ENCODE assay signal across 8 cellular contexts in the genomic region with DNA sequence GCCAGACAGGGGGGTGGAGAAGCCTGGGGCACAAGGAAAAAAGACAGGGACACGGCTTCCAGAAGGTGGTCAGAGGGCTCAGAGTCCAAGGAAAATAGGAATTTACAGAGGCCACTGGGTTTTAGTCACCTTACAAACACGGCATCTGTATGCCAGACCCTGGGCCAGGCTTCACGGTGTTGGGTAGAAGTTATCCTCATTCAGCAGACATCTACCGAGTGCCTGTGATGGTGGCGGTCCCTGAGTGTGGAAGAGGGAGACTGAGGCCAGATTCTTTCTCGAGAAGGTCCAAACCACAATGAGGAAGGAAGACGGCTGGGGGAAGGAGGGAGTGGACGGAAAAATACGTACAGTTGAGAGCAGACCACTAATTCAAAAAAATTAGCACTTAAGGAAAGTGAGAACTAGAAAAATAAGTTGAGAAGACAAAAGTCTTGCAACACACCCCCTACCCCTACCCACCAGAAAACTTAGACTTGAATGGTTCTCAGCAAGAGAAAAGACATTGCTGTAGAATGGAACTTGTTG. TPM values are rescaled to one million over a fixed set of nuclear protein-coding genes. Genes with fewer than 3 reads are reported as not detected.
DNase-seq lines count a peak whose midpoint lies in the region; ATAC-seq and TF ChIP-seq lines count a peak whose summit lies in the region.

No MANE protein-coding gene starts in this region.

- H3K4me1 ChIP-seq in Caco-2 (peaks cover 25% of the 10 kb centered on the region), NT2/D1 (ENCODE audit: insufficient read depth, insufficient read length) (peaks cover 27% of the 10 kb centered on the region), neutrophil (ENCODE audit: control insufficient read depth in 1 of 2, insufficient read depth in 1 of 2, low read depth in 1 of 2, low read length in 1 of 2) (peaks cover 70 to 85% of the 10 kb centered on the region in 2 experiments)

- peak overlapping the region; percentile 11 for H3K9ac ChIP-seq in NT2/D1 (ENCODE audit: insufficient read length, low read depth)

- H3K27me3 Mint-ChIP-seq in Caco-2 (ENCODE audit: insufficient read depth, unreplicated experiment): no peaks in the 10 kb centered on the region

- ATAC-seq in HG03139 (IDR thresholded peaks at IDR 0.05; ENCODE audit: unreplicated experiment) (no peak), HG03196 (IDR thresholded peaks at IDR 0.05; ENCODE audit: unreplicated experiment) (no peak)

- POLR2A ChIA-PET in Caco-2 (lab: Charles Lee): interaction anchor here (0.6 to 2.5 kb wide), 16 partner anchors 12 to 443 kb away, joined by 3 to 57 read pairs (median 4); partner anchors contain the start of genes ATP2B4 and TMEM183A

- H3K9me3 ChIP-seq in Caco-2: no peaks in the 10 kb centered on the region
- no peaks in the 10 kb centered on the region for H3K9me3 ChIP-seq in NT2/D1 (ENCODE audit: insufficient read depth, low read length)
- no peaks in the 10 kb centered on the region for H3K9me3 ChIP-seq in neutrophil

- H3K27me3 ChIP-seq in Caco-2 (replicated peaks; ENCODE audit: control insufficient read depth, insufficient read depth, low read length): no peaks in the 10 kb centered on the region
- H3K27me3 ChIP-seq in NT2/D1 (ENCODE audit: insufficient read depth, insufficient read length): peaks cover 75% of the 10 kb centered on the region
- no peaks in the 10 kb centered on the region for H3K27me3 ChIP-seq in dorsolateral prefrontal cortex
- no peaks in the 10 kb centered on the region for H3K27me3 ChIP-seq in neutrophil

- CTCF ChIA-PET in Caco-2 (lab: Charles Lee): interaction anchor here (0.6 to 2.4 kb wide), 6 partner anchors 13 to 305 kb away, joined by 3 to 19 read pairs (median 6); no protein-coding TSS in a partner anchor

- peak overlapping the region; percentile 83 for H3K27ac Mint-ChIP-seq in Caco-2 (ENCODE audit: unreplicated experiment)

- H3K4me3 ChIP-seq in Caco-2 (ENCODE audit: low read depth, low read length): peak overlapping the region; percentile 44
- H3K4me3 ChIP-seq in NT2/D1 (ENCODE audit: insufficient read length, low read depth): peak overlapping the region; percentile 2
- H3K4me3 ChIP-seq in dorsolateral prefrontal cortex: peak overlapping the region; percentile 47 to 100 (median 98)
- peak overlapping the region; percentile 91 to 99 for H3K4me3 ChIP-seq in neutrophil (ENCODE audit: low read depth in 1 of 2, low read length in 1 of 2)

- no peaks in the 10 kb centered on the region for H3K9me3 Mint-ChIP-seq in Caco-2 (ENCODE audit: unreplicated experiment)

- peaks cover 27% of the 10 kb centered on the region for H3K4me1 Mint-ChIP-seq in Caco-2 (ENCODE audit: low read depth, unreplicated experiment)

- DNase-seq in Caco-2 (no peak), NT2/D1 (ENCODE audit: low read depth, low spot score) (no peak), dorsolateral prefrontal cortex (peak in 1 of 10 donors; percentile 37), nucleus accumbens (lab: John Stamatoyannopoulos, UW) (no peak), DMS114 treated with DMSO at 0.1 percent for 48 hours (lab: John Stamatoyannopoulos, UW; ENCODE audit: unreplicated experiment) (no peak)

- peaks cover 18% of the 10 kb centered on the region for H3K36me3 Mint-ChIP-seq in Caco-2 (ENCODE audit: insufficient read depth, unreplicated experiment)

- TF ChIP-seq CTCF in Caco-2 (IDR thresholded peaks at IDR 0.05; ENCODE audit: insufficient read depth in 1 of 2, low read depth in 1 of 2, low read length in 1 of 2, severe bottlenecking in 1 of 2, unreplicated experiment in 1 of 2): no peak
- no peak for TF ChIP-seq CTCF in dorsolateral prefrontal cortex (IDR thresholded peaks at IDR 0.05 in 54 of 56, conservative IDR thresholded peaks at IDR 0.05 in 2 of 56; ENCODE audit: low read depth in 1 of 56, partially characterized antibody in 56 of 56)
- no peak for TF ChIP-seq CTCF in neutrophil (IDR thresholded peaks at IDR 0.05)

- H3K27ac ChIP-seq in dorsolateral prefrontal cortex: peak overlapping the region; percentile 80 to 100 (median 99)
- peak overlapping the region; percentile 100 for H3K27ac ChIP-seq in neutrophil

- H3K4me3 Mint-ChIP-seq in Caco-2 (ENCODE audit: unreplicated experiment): peak overlapping the region; percentile 65

- intact Hi-C loops in Caco-2 (cut with micrococcal nuclease; ENCODE audit: unreplicated experiment) (no loop called here), dorsolateral prefrontal cortex (cut with DNase I) (no loop called here)

- H3K36me3 ChIP-seq in Caco-2 (ENCODE audit: control insufficient read depth, insufficient read depth, low read length): peaks cover 9% of the 10 kb centered on the region
- H3K36me3 ChIP-seq in NT2/D1 (ENCODE audit: insufficient read depth, insufficient read length, low read length): peaks cover 32% of the 10 kb centered on the region
- H3K36me3 ChIP-seq in neutrophil: peaks cover 33% of the 10 kb centered on the region

- no TSS peak for BruUV-seq in Caco-2 (replicated peaks; lab: Mats Ljungman, UMichigan)

RNA-seq across cellular contexts. Expression of gene BTG2, which starts 0.9 kb away (rescaled TPM):
- total RNA-seq in Caco-2 (2022) (21.2 and 21.6 TPM in 2 replicates), dorsolateral prefrontal cortex (100 to 1,000 TPM in 3 of 120 experiments, 10 to 100 TPM in 117; 21.2 to 122 (median 33.4) TPM)

RNA-seq across cellular contexts. Expression of gene FMOD, which starts 46.5 kb away (rescaled TPM):
- total RNA-seq in Caco-2 (2022) (32.6 and 36.3 TPM in 2 replicates), dorsolateral prefrontal cortex (10 to 100 TPM in 7 of 120 experiments, 1 to 10 TPM in 108, under 1 TPM in 5; 0.38 to 15.4 (median 2.9) TPM)

Comparison
In these comparisons a context has a peak if more than half of its experiments do, and no peak if none do; other contexts are left out.
1. H3K4me3 ChIP-seq: peak in every context shown above with its lines; median percentile 98 in dorsolateral prefrontal cortex; 95 in neutrophil; 44 in Caco-2; 2 in NT2/D1.